ENCODE assay signal across 11 cellular contexts in genomic region chr18:48937869-48938750, GRCh38. TPM values are rescaled to one million over a fixed set of nuclear protein-coding genes. Genes with fewer than 3 reads are reported as not detected.
DNase-seq lines count a peak whose midpoint lies in the region; ATAC-seq and TF ChIP-seq lines count a peak whose summit lies in the region.
"Had no signal": no experiment of that assay in that cellular context is flagged by ENCODE, and none has a peak within 500 bp of the region (broad histone marks: within the 10 kb centered on the region; RNA-seq: fewer than 3 reads in every experiment).

No MANE protein-coding gene starts in this region.

- peak overlapping the region; percentile 53 for H3K4me2 ChIP-seq in MM.1S (ENCODE audit: low read depth, low read length)
- peak overlapping the region; percentile 72 for H3K4me2 ChIP-seq in fibroblast of lung (ENCODE audit: extremely low read depth, insufficient read depth, low read length)
- H3K4me2 ChIP-seq in skeletal muscle satellite cell (ENCODE audit: low read length), result peak overlapping the region; percentile 83

- intact Hi-C loops in CD4-positive, alpha-beta memory T cell (cut with micrococcal nuclease), result no loop called here
- intact Hi-C loops in activated T-helper 2 cell treated with anti-CD3 and anti-CD28 coated beads, Interferon-gamma antibody, Interleukin-2, Interleukin-4, amounts not matched to agents 10 μg/mL and 5 μg/mL and 100 μg/mL, durations not matched to agents 14 hours and 24 hours and 36 hours (cut with micrococcal nuclease), result no loop called here

- H4K20me1 ChIP-seq in MM.1S (ENCODE audit: insufficient read depth, low read length) (peaks cover 15% of the 10 kb centered on the region; the same call in 1 of the 2 replicates), fibroblast of lung (ENCODE audit: control insufficient read depth, extremely low read depth, insufficient read depth, low read length) (no peaks in the 10 kb centered on the region)

- H2AFZ ChIP-seq in MM.1S (ENCODE audit: low read length) (no peak overlapping the region), fibroblast of lung (ENCODE audit: low read length) (no peak overlapping the region)

- H3K9ac ChIP-seq in MM.1S (ENCODE audit: low read length), result peak overlapping the region; percentile 7; the same call in 1 of the 2 replicates
- H3K9ac ChIP-seq in fibroblast of lung (ENCODE audit: insufficient read depth, low read length), result no peak overlapping the region
- H3K9ac ChIP-seq in skeletal muscle satellite cell (ENCODE audit: low read depth, low read length), result no peak overlapping the region

- TF ChIP-seq CTCF in MM.1S (IDR thresholded peaks at IDR 0.05; ENCODE audit: low read length) (no peak), fibroblast of lung (conservative IDR thresholded peaks at IDR 0.05 in 1 of 2, IDR thresholded peaks at IDR 0.05 in 1 of 2; ENCODE audit: low read depth in 1 of 2, low read length in 2 of 2) (no peak)

- peak overlapping the region in 5 of 8 donors; percentile 17 to 63 (median 52) for H3K4me3 Mint-ChIP-seq in CD4-positive, alpha-beta memory T cell
- no peak overlapping the region for H3K4me3 Mint-ChIP-seq in activated T-helper 2 cell treated with anti-CD3 and anti-CD28 coated beads, Interferon-gamma antibody, Interleukin-2, Interleukin-4, amounts not matched to agents 10 μg/mL and 5 μg/mL and 100 μg/mL, durations not matched to agents 14 hours and 24 hours and 36 hours (ENCODE audit: low read depth)

- H3F3A ChIP-seq in MM.1S (ENCODE audit: insufficient read depth, low read length), result peaks cover 91% of the 10 kb centered on the region

- CTCF ChIA-PET in CD4-positive, alpha-beta memory T cell (lab: Charles Lee; ENCODE audit: partially characterized antibody), result interaction anchor here (1.0 to 1.3 kb wide), 4 partner anchors 9 to 33 kb away, joined by 3 read pairs; no protein-coding TSS in a partner anchor

- ATAC-seq in HG02852 (IDR thresholded peaks at IDR 0.05; ENCODE audit: unreplicated experiment) (no peak), HG03442 (IDR thresholded peaks at IDR 0.05; ENCODE audit: unreplicated experiment) (no peak)

- POLR2A ChIA-PET in CD4-positive, alpha-beta memory T cell (lab: Charles Lee; ENCODE audit: partially characterized antibody), result interaction anchor here (0.7 to 5.5 kb wide), 6 partner anchors 8 to 59 kb away, joined by 3 to 75 read pairs (median 4); partner anchors contain the start of gene SMAD7

- H3K9me3 ChIP-seq in CD4-positive, alpha-beta memory T cell (ENCODE audit: control insufficient read depth in 1 of 2, low read length in 2 of 2), result no peaks in the 10 kb centered on the region
- H3K9me3 ChIP-seq in MM.1S (replicated peaks; ENCODE audit: insufficient read depth, low read length) (no peaks in the 10 kb centered on the region), fibroblast of lung (ENCODE audit: control insufficient read depth, insufficient read depth, low read depth, low read length) (no peaks in the 10 kb centered on the region), skeletal muscle satellite cell (replicated peaks; ENCODE audit: low read length) (no peaks in the 10 kb centered on the region)

- H3K27me3 Mint-ChIP-seq in CD4-positive, alpha-beta memory T cell, result no peaks in the 10 kb centered on the region
- H3K27me3 Mint-ChIP-seq in activated T-helper 2 cell treated with anti-CD3 and anti-CD28 coated beads, Interferon-gamma antibody, Interleukin-2, Interleukin-4, amounts not matched to agents 10 μg/mL and 5 μg/mL and 100 μg/mL, durations not matched to agents 14 hours and 24 hours and 36 hours (ENCODE audit: low read depth), result no peaks in the 10 kb centered on the region

- no peak overlapping the region for H3K4me3 ChIP-seq in CD4-positive, alpha-beta memory T cell (ENCODE audit: low read length in 2 of 2)
- no peak overlapping the region for H3K4me3 ChIP-seq in MM.1S (ENCODE audit: low read length)
- H3K4me3 ChIP-seq in fibroblast of lung (replicated peaks in 1 of 4; ENCODE audit: control extremely low read depth in 1 of 4, insufficient read depth in 1 of 4, low read depth in 3 of 4, low read length in 4 of 4), result no peak overlapping the region
- no peak overlapping the region for H3K4me3 ChIP-seq in skeletal muscle satellite cell (ENCODE audit: low read length)

- no peaks in the 10 kb centered on the region for H3K9me2 ChIP-seq in MM.1S (replicated peaks; ENCODE audit: insufficient read depth, low read length)

- no peaks in the 10 kb centered on the region for H3K36me3 ChIP-seq in CD4-positive, alpha-beta memory T cell (ENCODE audit: insufficient read depth, low read length)
- H3K36me3 ChIP-seq in MM.1S (replicated peaks; ENCODE audit: insufficient read depth, low read length), result 0 out of 2 replicates have a peak, but pooled peaks cover 3% of the 10 kb centered on the region
- no peaks in the 10 kb centered on the region for H3K36me3 ChIP-seq in fibroblast of lung (ENCODE audit: control insufficient read depth, insufficient read depth, low read length)
- H3K36me3 ChIP-seq in skeletal muscle satellite cell (ENCODE audit: insufficient read depth, low read length), result peaks cover 54% of the 10 kb centered on the region

- H3K9me3 Mint-ChIP-seq in CD4-positive, alpha-beta memory T cell, result no peaks in the 10 kb centered on the region
- H3K9me3 Mint-ChIP-seq in activated T-helper 2 cell treated with anti-CD3 and anti-CD28 coated beads, Interferon-gamma antibody, Interleukin-2, Interleukin-4, amounts not matched to agents 10 μg/mL and 5 μg/mL and 100 μg/mL, durations not matched to agents 14 hours and 24 hours and 36 hours, result no peaks in the 10 kb centered on the region

- DNase-seq in CD4-positive, alpha-beta memory T cell, result peak in 1 of 5 donors; percentile 22
- DNase-seq in MM.1S (no peak), fibroblast of lung (ENCODE audit: low read depth in 2 of 2) (no peak), mesenteric fat pad (ENCODE audit: low spot score) (no peak)
- DNase-seq in activated T-helper 2 cell treated with anti-CD3 and anti-CD28 coated beads, Interferon-gamma antibody, Interleukin-2, Interleukin-4, amounts not matched to agents 10 μg/mL and 5 μg/mL and 100 μg/mL, durations not matched to agents 14 hours and 24 hours and 36 hours (ENCODE audit: low spot score), result no peak
- DNase-seq: retina; SHP77; stimulated activated CD8-positive, alpha-beta memory T cell treated with anti-CD3 and anti-CD28 coated beads, Interleukin-4, amount 100 ng/mL, for 48 hours had no signal

- peaks cover 97% of the 10 kb centered on the region for H3K4me1 ChIP-seq in CD4-positive, alpha-beta memory T cell (ENCODE audit: insufficient read depth, low read length)
- peaks cover 80% of the 10 kb centered on the region for H3K4me1 ChIP-seq in MM.1S (ENCODE audit: low read length)
- H3K4me1 ChIP-seq in fibroblast of lung (ENCODE audit: control insufficient read depth, extremely low read depth, insufficient read depth, low read length), result peaks cover 57% of the 10 kb centered on the region
- H3K4me1 ChIP-seq in skeletal muscle satellite cell (ENCODE audit: control insufficient read depth, insufficient read depth, low read length), result peaks cover 79% of the 10 kb centered on the region

- H3K27me3 ChIP-seq in CD4-positive, alpha-beta memory T cell (ENCODE audit: insufficient read depth, low read length), result no peaks in the 10 kb centered on the region
- H3K27me3 ChIP-seq in MM.1S (replicated peaks; ENCODE audit: insufficient read depth, low read length) (no peaks in the 10 kb centered on the region), fibroblast of lung (ENCODE audit: control insufficient read depth, insufficient read depth, low read length) (no peaks in the 10 kb centered on the region), skeletal muscle satellite cell (ENCODE audit: control insufficient read depth, insufficient read depth, low read length) (no peaks in the 10 kb centered on the region)

- H3K4me1 Mint-ChIP-seq in CD4-positive, alpha-beta memory T cell, result peaks cover 68 to 100% (median 84%) of the 10 kb centered on the region in 4 donors
- H3K4me1 Mint-ChIP-seq in activated T-helper 2 cell treated with anti-CD3 and anti-CD28 coated beads, Interferon-gamma antibody, Interleukin-2, Interleukin-4, amounts not matched to agents 10 μg/mL and 5 μg/mL and 100 μg/mL, durations not matched to agents 14 hours and 24 hours and 36 hours (ENCODE audit: low read depth), result peaks cover 79% of the 10 kb centered on the region

- H3K79me2 ChIP-seq in MM.1S (ENCODE audit: low read length) (peaks cover 100% of the 10 kb centered on the region), fibroblast of lung (ENCODE audit: control insufficient read depth, insufficient read depth, low read length) (peaks cover 78% of the 10 kb centered on the region)

- peaks cover 10 to 35% of the 10 kb centered on the region in 2 donors for H3K36me3 Mint-ChIP-seq in CD4-positive, alpha-beta memory T cell
- H3K36me3 Mint-ChIP-seq in activated T-helper 2 cell treated with anti-CD3 and anti-CD28 coated beads, Interferon-gamma antibody, Interleukin-2, Interleukin-4, amounts not matched to agents 10 μg/mL and 5 μg/mL and 100 μg/mL, durations not matched to agents 14 hours and 24 hours and 36 hours (ENCODE audit: low read depth), result peaks cover 67% of the 10 kb centered on the region

- no peak overlapping the region for H3K27ac ChIP-seq in CD4-positive, alpha-beta memory T cell (ENCODE audit: low read depth, low read length)
- peak overlapping the region; percentile 71; the same call in 1 of the 2 replicates for H3K27ac ChIP-seq in MM.1S (ENCODE audit: low read length)
- peak overlapping the region; percentile 30 for H3K27ac ChIP-seq in fibroblast of lung (ENCODE audit: insufficient read depth, low read length)

- peak overlapping the region; percentile 37 to 93 (median 79) for H3K27ac Mint-ChIP-seq in CD4-positive, alpha-beta memory T cell
- no peak overlapping the region for H3K27ac Mint-ChIP-seq in activated T-helper 2 cell treated with anti-CD3 and anti-CD28 coated beads, Interferon-gamma antibody, Interleukin-2, Interleukin-4, amounts not matched to agents 10 μg/mL and 5 μg/mL and 100 μg/mL, durations not matched to agents 14 hours and 24 hours and 36 hours

RNA-seq across cellular contexts. Expression of gene SMAD7, which starts 12.7 kb away (rescaled TPM):
- total RNA-seq in CD4-positive, alpha-beta memory T cell, result 10 to 100 TPM; 31.0 to 31.2 TPM
- polyA plus RNA-seq in CD4-positive, alpha-beta memory T cell, result 1 to 10 TPM; 2.7 to 4.7 TPM
- total RNA-seq in fibroblast of lung (16.3 and 23.1 TPM in 2 replicates), mesenteric fat pad (56.2 TPM)
- polyA plus RNA-seq in fibroblast of lung, result 6.1 and 8.1 TPM in 2 replicates
- polyA plus RNA-seq in fibroblast of lung (2012), result 5.0 and 7.1 TPM in 2 replicates
- 14.3 and 26.8 TPM in 2 replicates for polyA minus RNA-seq in fibroblast of lung (ENCODE audit: low replicate concordance)
- total RNA-seq in skeletal muscle satellite cell (2012; rRNA removed), result 4.8 and 7.6 TPM in 2 replicates
- 21.1 and 22.4 TPM in 2 replicates for total RNA-seq in activated T-helper 2 cell treated with anti-CD3 and anti-CD28 coated beads, Interferon-gamma antibody, Interleukin-2, Interleukin-4, amounts not matched to agents 10 μg/mL and 5 μg/mL and 100 μg/mL, durations not matched to agents 14 hours and 24 hours and 36 hours
